In genomic region chr5:31854181-31854624, GRCh38 we compare ENCODE assay signal across 8 cellular contexts.
DNase-seq lines count a peak whose midpoint lies in the region; ATAC-seq, FAIRE-seq and TF ChIP-seq lines count a peak whose summit lies in the region.

No MANE protein-coding gene starts in this region.

- peaks cover 0 to 2% of the 10 kb centered on the region in 2 donors for H3K36me3 Mint-ChIP-seq in CD14-positive monocyte

- peak overlapping the region; percentile 92 for H3K9ac ChIP-seq in mucosa of stomach (ENCODE audit: low read length)

- no peak for DNase-seq in CD14-positive monocyte (ENCODE audit: low spot score)
- peak; percentile 50 for DNase-seq in RCC 7860 (ENCODE audit: low spot score)
- DNase-seq in epithelial cell of proximal tubule (ENCODE audit: low read depth) = peak; percentile 41
- DNase-seq in middle frontal gyrus (ENCODE audit: extremely low spot score, low spot score) = no peak

- peak overlapping the region; percentile 67 to 90 for H3K4me3 Mint-ChIP-seq in CD14-positive monocyte

- H3K36me3 ChIP-seq in mucosa of stomach (ENCODE audit: control insufficient read depth, insufficient read depth, low read length) = no peaks in the 10 kb centered on the region

- no peak for FAIRE-seq in RCC 7860 (lab: Jason Lieb, UNC)

- intact Hi-C loops in CD14-positive monocyte (cut with micrococcal nuclease) = no loop called here

- peaks cover 21% of the 10 kb centered on the region for H3K4me1 ChIP-seq in mucosa of stomach (ENCODE audit: control insufficient read depth, insufficient read depth, low read length)

- no peak for ATAC-seq in HG03469 (IDR thresholded peaks at IDR 0.05; ENCODE audit: unreplicated experiment)
- ATAC-seq in GM18858 (IDR thresholded peaks at IDR 0.05; ENCODE audit: unreplicated experiment) = no peak
- no peak for ATAC-seq in GM18873 (IDR thresholded peaks at IDR 0.05; ENCODE audit: low FRiP score, unreplicated experiment)

- peaks cover 7 to 26% (median 19%) of the 10 kb centered on the region in 7 donors for H3K9me3 Mint-ChIP-seq in CD14-positive monocyte

- peaks cover 36 to 47% (median 44%) of the 10 kb centered on the region in 3 donors for H3K27me3 Mint-ChIP-seq in CD14-positive monocyte (ENCODE audit: low read depth in 3 of 3)

- H3K4me3 ChIP-seq in epithelial cell of proximal tubule (ENCODE audit: low read depth, low read length) (peak overlapping the region; percentile 64), mucosa of stomach (ENCODE audit: low read length) (peak overlapping the region; percentile 93)

- H3K27me3 ChIP-seq in mucosa of stomach (ENCODE audit: control insufficient read depth, insufficient read depth, low read length) = no peaks in the 10 kb centered on the region

- H3K27ac Mint-ChIP-seq in CD14-positive monocyte = no peak overlapping the region

- H3K4me1 Mint-ChIP-seq in CD14-positive monocyte = peaks cover 18% of the 10 kb centered on the region

- no peak for TF ChIP-seq CTCF in CD14-positive monocyte (IDR thresholded peaks at IDR 0.05)
- TF ChIP-seq CTCF in epithelial cell of proximal tubule (conservative IDR thresholded peaks at IDR 0.05; ENCODE audit: low read depth, low read length) = no peak

- no peaks in the 10 kb centered on the region for H3K9me3 ChIP-seq in mucosa of stomach (ENCODE audit: control insufficient read depth, low read length)

Comparison
In these comparisons a context has a peak if more than half of its experiments do, and no peak if none do; other contexts are left out.
1. DNase-seq: peak in RCC 7860 (single experiment) and epithelial cell of proximal tubule (single experiment); none in CD14-positive monocyte (single experiment) and middle frontal gyrus (single experiment).